ENCODE assay signal across 18 cellular contexts in genomic region chr2:228549390-228550007, GRCh38.
"Had no signal": no experiment of that assay in that cellular context is flagged by ENCODE, and none has a peak within 500 bp of the region (broad histone marks: within the 10 kb centered on the region; RNA-seq: fewer than 3 reads in every experiment).

No MANE protein-coding gene starts in this region.

- ATAC-seq: heart left ventricle; lower lobe of right lung; natural killer cell treated with Interleukin-12 subunit alpha and Interleukin-12 subunit beta and Interleukin-15 and Interleukin-18, amount 100 ng/mL, for 72 hours; pancreas; right cardiac atrium had no signal

- FAIRE-seq: endometrium, pancreas, small intestine had no signal

- H3K27ac ChIP-seq: esophagus muscularis mucosa, heart left ventricle, left ventricle myocardium inferior, lower lobe of right lung, pancreas, tibial artery, upper lobe of left lung, uterus had no signal

- H3K27me3 ChIP-seq: esophagus muscularis mucosa, heart left ventricle, pancreas, tibial artery, upper lobe of left lung, uterus had no signal

- H3K4me1 ChIP-seq: esophagus muscularis mucosa, lower lobe of right lung, pancreas, upper lobe of left lung, uterus had no signal

- DNase-seq: effector memory CD4-positive, alpha-beta T cell; heart left ventricle; hippocampal formation; left ventricle myocardium inferior; lower lobe of right lung; mesenchymal stem cell; midbrain; occipital lobe; pancreas; right cardiac atrium; small intestine; stimulated activated CD4-positive, alpha-beta T cell treated with anti-CD3 and anti-CD28 coated beads, Interleukin-2, amount 100 ng/mL, for 48 hours; tibial artery; upper lobe of left lung; uterus had no signal
